8 cellular contexts compared by ENCODE assay signal in the genomic region with DNA sequence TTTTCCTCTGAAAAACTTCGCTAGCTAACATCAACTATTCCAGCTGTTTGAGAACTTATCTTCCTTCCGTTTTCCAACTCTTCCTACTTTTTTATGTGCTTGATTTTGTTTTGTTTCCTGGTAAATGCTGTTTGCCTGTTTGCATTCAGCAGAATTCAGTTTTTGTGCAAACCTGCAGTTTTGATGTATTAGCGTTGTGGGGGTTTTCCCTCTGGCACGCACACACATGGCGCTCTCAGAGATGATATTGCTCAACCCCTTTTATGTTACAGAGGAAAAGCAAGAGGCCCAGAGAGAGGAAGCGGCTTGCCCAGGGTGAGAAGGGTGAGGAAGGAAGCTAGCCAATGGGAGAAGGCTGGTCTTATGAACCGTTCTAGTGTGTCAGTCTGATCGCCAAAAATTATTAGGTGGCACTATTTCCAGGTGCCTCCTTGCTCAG.
A peak's percentile ranks its signal among the peaks of the same experiment; 100 is the strongest.
DNase-seq lines count a peak whose midpoint lies in the region; ATAC-seq and TF ChIP-seq lines count a peak whose summit lies in the region.

No MANE protein-coding gene starts in this region.

- TF ChIP-seq RAD21 in Ishikawa (IDR thresholded peaks at IDR 0.05; ENCODE audit: low read depth) = no peak

- TF ChIP-seq EP300 in Ishikawa (IDR thresholded peaks at IDR 0.05; ENCODE audit: borderline replicate concordance) = no peak

- H3K4me3 Mint-ChIP-seq in T-helper 1 cell treated with Interleukin-12 subunit alpha and Interleukin-12 subunit beta and Interleukin-4 antibody, amounts not matched to agents 30 μg/mL and 1 μg/mL, for 36 hours = peak overlapping the region; percentile 92

- H3K36me3 Mint-ChIP-seq in T-helper 1 cell treated with Interleukin-12 subunit alpha and Interleukin-12 subunit beta and Interleukin-4 antibody, amounts not matched to agents 30 μg/mL and 1 μg/mL, for 36 hours (ENCODE audit: low read depth) = peaks cover 20% of the 10 kb centered on the region

- H3K9me3 Mint-ChIP-seq in T-helper 1 cell treated with Interleukin-12 subunit alpha and Interleukin-12 subunit beta and Interleukin-4 antibody, amounts not matched to agents 30 μg/mL and 1 μg/mL, for 36 hours = no peaks in the 10 kb centered on the region

- H3K4me1 Mint-ChIP-seq in T-helper 1 cell treated with Interleukin-12 subunit alpha and Interleukin-12 subunit beta and Interleukin-4 antibody, amounts not matched to agents 30 μg/mL and 1 μg/mL, for 36 hours (ENCODE audit: low read depth) = peaks cover 41% of the 10 kb centered on the region

- ATAC-seq in GM21360 (IDR thresholded peaks at IDR 0.05; ENCODE audit: unreplicated experiment) (peak; percentile 29), HG03469 (IDR thresholded peaks at IDR 0.05; ENCODE audit: unreplicated experiment) (no peak)

- no peak for TF ChIP-seq CTCF in C4-2B (conservative IDR thresholded peaks at IDR 0.05)

- peak overlapping the region; percentile 80; the same call in 1 of the 2 replicates for H3K27ac ChIP-seq in C4-2B

- H3K27ac Mint-ChIP-seq in T-helper 1 cell treated with Interleukin-12 subunit alpha and Interleukin-12 subunit beta and Interleukin-4 antibody, amounts not matched to agents 30 μg/mL and 1 μg/mL, for 36 hours = peak overlapping the region; percentile 89

- DNase-seq in T47D (ENCODE audit: low read depth in 1 of 2, low spot score in 1 of 2) = peak; percentile 36 to 50
- peak; percentile 25 for DNase-seq in inferior parietal cortex (ENCODE audit: extremely low spot score)
- peak; percentile 37 to 53 (median 43) for DNase-seq in stimulated activated CD4-positive, alpha-beta T cell treated with anti-CD3 and anti-CD28 coated beads, Interleukin-12 subunit alpha, Interleukin-12 subunit beta, amount 100 ng/mL, for 48 hours (ENCODE audit: low read depth in 2 of 3, low spot score in 1 of 3)

- H3K27me3 Mint-ChIP-seq in T-helper 1 cell treated with Interleukin-12 subunit alpha and Interleukin-12 subunit beta and Interleukin-4 antibody, amounts not matched to agents 30 μg/mL and 1 μg/mL, for 36 hours (ENCODE audit: low read depth) = no peaks in the 10 kb centered on the region

- in situ Hi-C loops in T47D (cut with HindIII; ENCODE audit: low pct_unique_long_range_greater_than_20kb, low sequenced_read_pairs) = no loop called here

TF ChIP-seq in Ishikawa, 13 proteins besides CTCF, POLR2A, EP300 and RAD21:
- TF ChIP-seq EGR1 (IDR thresholded peaks at IDR 0.05) = no peak
- peak; percentile 78 for TF ChIP-seq CEBPB (IDR thresholded peaks at IDR 0.05)
- TF ChIP-seq TEAD4 (IDR thresholded peaks at IDR 0.05) = no peak
